In genomic region chr12:53505555-53506449, GRCh38 we compare ENCODE assay signal across 1 cellular context.
TF ChIP-seq lines count a peak whose summit lies in the region.

No MANE protein-coding gene starts in this region.

TF ChIP-seq in IMR-90, 13 proteins besides CTCF, POLR2A, EP300 and RAD21 (continued from another document):
- no peak for TF ChIP-seq SMC3 (IDR thresholded peaks at IDR 0.05; ENCODE audit: low read depth, low read length)
- no peak for TF ChIP-seq RFX5 (IDR thresholded peaks at IDR 0.05; ENCODE audit: low read depth, low read length)
- TF ChIP-seq MXI1 (IDR thresholded peaks at IDR 0.05; ENCODE audit: borderline replicate concordance, low read depth, low read length) = no peak
- no peak for TF ChIP-seq BHLHE40 (IDR thresholded peaks at IDR 0.05; ENCODE audit: low read depth, low read length)
- TF ChIP-seq RCOR1 (IDR thresholded peaks at IDR 0.05; ENCODE audit: insufficient replicate concordance, low read length) = no peak
- no peak for TF ChIP-seq ELK1 (IDR thresholded peaks at IDR 0.05; ENCODE audit: borderline replicate concordance, low read depth, low read length)
- no peak for TF ChIP-seq CHD1 (IDR thresholded peaks at IDR 0.05; ENCODE audit: low read depth, low read length)
- no peak for TF ChIP-seq FOS (IDR thresholded peaks at IDR 0.05; ENCODE audit: low read depth, low read length)
- TF ChIP-seq USF2 (IDR thresholded peaks at IDR 0.05; ENCODE audit: low read depth, low read length) = no peak
- no peak for TF ChIP-seq MAZ (IDR thresholded peaks at IDR 0.05; ENCODE audit: borderline replicate concordance, low read depth, low read length)
- TF ChIP-seq MAFK (IDR thresholded peaks at IDR 0.05; ENCODE audit: low read depth, low read length) = no peak
TF ChIP-seq in IMR-90: peak in this region for 0.
